In genomic region chr17:69949931-69950330, GRCh38 we compare ENCODE assay signal across 24 cellular contexts.
DNase-seq lines count a peak whose midpoint lies in the region; ATAC-seq and TF ChIP-seq lines count a peak whose summit lies in the region.
"Had no signal": no experiment of that assay in that cellular context is flagged by ENCODE, and none has a peak within 500 bp of the region (broad histone marks: within the 10 kb centered on the region; RNA-seq: fewer than 3 reads in every experiment).

No MANE protein-coding gene starts in this region.

- no peak for TF ChIP-seq POLR2A in ovary (IDR thresholded peaks at IDR 0.05)

- DNase-seq in BJ (ENCODE audit: low read depth) (peak; percentile 64), HEK293T (ENCODE audit: extremely low spot score) (peak; percentile 15), NCI-H510A (lab: John Stamatoyannopoulos, UW) (peak; percentile 41), fibroblast of villous mesenchyme (ENCODE audit: low read depth) (peak; percentile 61), DMS114 treated with DMSO at 0.1 percent for 48 hours (lab: John Stamatoyannopoulos, UW; ENCODE audit: unreplicated experiment) (no peak), ovary (no peak)
- DNase-seq: Caco-2; CD4-positive, alpha-beta T cell; DMS 273 treated with DMSO at 0.1 percent for 48 hours; GDM1; HFFc6; NCI-H1436; NCI-H2029; NCI-H2171; NCI-H345; NCI-H526; NK-92 treated with Interleukin-12 subunit alpha and Interleukin-12 subunit beta, amount 100 ng/mL, for 24 hours; SJCRH30; T-cell had no signal

- no peak for TF ChIP-seq CTCF in BJ (IDR thresholded peaks at IDR 0.05; ENCODE audit: insufficient read depth, low read depth, low read length)
- TF ChIP-seq CTCF in fibroblast of villous mesenchyme (IDR thresholded peaks at IDR 0.05; ENCODE audit: insufficient read depth, low read depth, low read length): no peak
- TF ChIP-seq CTCF in ovary (IDR thresholded peaks at IDR 0.05): no peak

- no peak for TF ChIP-seq EP300 in ovary (IDR thresholded peaks at IDR 0.05)

- 18 to 34% (median 27%) methylated on average over 3 of the region's 3 CpGs for WGBS in ovary, 3 donors

- H3K36me3 ChIP-seq in BJ (ENCODE audit: control insufficient read depth, insufficient read depth, low read length): no peaks in the 10 kb centered on the region
- no peaks in the 10 kb centered on the region for H3K36me3 ChIP-seq in ovary
- H3K36me3 ChIP-seq: BLaER1, SJCRH30 had no signal

- POLR2A ChIA-PET in BJ (lab: Charles Lee) (no interaction called here), HEK293T (lab: Yijun Ruan, JAX) (no interaction called here)

- H3K27me3 ChIP-seq in BJ (ENCODE audit: control insufficient read depth, insufficient read depth, low read length) (no peaks in the 10 kb centered on the region), ovary (no peaks in the 10 kb centered on the region)
- H3K27me3 ChIP-seq: BLaER1, SJCRH30 had no signal

- H3K4me1 ChIP-seq in ovary (ENCODE audit: insufficient read depth): no peaks in the 10 kb centered on the region
- H3K4me1 ChIP-seq: BLaER1, Caco-2, SJCRH30 had no signal

- intact Hi-C loops in ovary (cut with DNase I): no loop called here

- ATAC-seq in GM18519 (IDR thresholded peaks at IDR 0.05; ENCODE audit: low FRiP score, unreplicated experiment) (no peak), HG03097 (IDR thresholded peaks at IDR 0.05; ENCODE audit: low FRiP score, unreplicated experiment) (no peak)
- ATAC-seq: Panc1, T-cell had no signal

- no peak overlapping the region for H3K4me3 ChIP-seq in BJ (ENCODE audit: low read depth, low read length)
- no peak overlapping the region for H3K4me3 ChIP-seq in fibroblast of villous mesenchyme (ENCODE audit: low read depth, low read length)
- no peak overlapping the region for H3K4me3 ChIP-seq in ovary
- H3K4me3 ChIP-seq: BLaER1, SJCRH30 had no signal

- CTCF ChIA-PET in BJ (lab: Yijun Ruan, JAX) (no interaction called here), HEK293T (lab: Yijun Ruan, JAX) (no interaction called here)

- H3K9me3 ChIP-seq in ovary: no peaks in the 10 kb centered on the region
- H3K9me3 ChIP-seq: BLaER1, Caco-2, SJCRH30 had no signal

- H3K27ac ChIP-seq in ovary: no peak overlapping the region
- H3K27ac ChIP-seq: BLaER1, KMS-11, SJCRH30 had no signal

TF ChIP-seq in HEK293T, 16 proteins besides CTCF, POLR2A, EP300 and RAD21:
- TF ChIP-seq BHLHE40 (IDR thresholded peaks at IDR 0.05; ENCODE audit: borderline replicate concordance): no peak
- no peak for TF ChIP-seq NFRKB (IDR thresholded peaks at IDR 0.05)
- peak; percentile 71 for TF ChIP-seq PKNOX1 (IDR thresholded peaks at IDR 0.05)
- TF ChIP-seq L3MBTL2 (conservative IDR thresholded peaks at IDR 0.05): no peak
- no peak for TF ChIP-seq SP1 (IDR thresholded peaks at IDR 0.05)
- TF ChIP-seq LEF1 (IDR thresholded peaks at IDR 0.05; ENCODE audit: borderline replicate concordance): no peak
- peak; percentile 96 for TF ChIP-seq ARNT (IDR thresholded peaks at IDR 0.05)
- peak; percentile 81 for TF ChIP-seq CTBP1 (IDR thresholded peaks at IDR 0.05; ENCODE audit: borderline replicate concordance)
- 0 out of 2 replicates have a peak, but pooled peaks have one; percentile 16 for TF ChIP-seq FOXA1 (IDR thresholded peaks at IDR 0.05)
- TF ChIP-seq ZNF384 (IDR thresholded peaks at IDR 0.05): no peak; the same call in 1 of the 2 replicates
- TF ChIP-seq FOXK2 (IDR thresholded peaks at IDR 0.05): peak; percentile 84; the same call in 1 of the 2 replicates
- no peak for TF ChIP-seq TARDBP (IDR thresholded peaks at IDR 0.05)
- no peak for TF ChIP-seq SUZ12 (IDR thresholded peaks at IDR 0.05)
- no peak for TF ChIP-seq HDGF (IDR thresholded peaks at IDR 0.05; ENCODE audit: borderline replicate concordance)
- TF ChIP-seq ELF4 (IDR thresholded peaks at IDR 0.05): no peak
- no peak for TF ChIP-seq FOXM1 (IDR thresholded peaks at IDR 0.05; ENCODE audit: borderline replicate concordance)

Comparison
In these comparisons a context has a peak if more than half of its experiments do, and no peak if none do; other contexts are left out.
1. DNase-seq: peak in BJ (single experiment), HEK293T (single experiment), NCI-H510A (single experiment) and fibroblast of villous mesenchyme (single experiment); none in DMS114 treated with DMSO at 0.1 percent for 48 hours (single experiment) and ovary (0 of 5).